In genomic region chr2:66775730-66776422, GRCh38 we compare ENCODE assay signal across 26 cellular contexts.
"Had no signal": no experiment of that assay in that cellular context is flagged by ENCODE, and none has a peak within 500 bp of the region (broad histone marks: within the 10 kb centered on the region; RNA-seq: fewer than 3 reads in every experiment).

No MANE protein-coding gene starts in this region.

- H3K4me1 ChIP-seq: ascending aorta had no signal

- H3K4me1 Mint-ChIP-seq: activated CD4-positive, alpha-beta T cell treated with anti-CD3 and anti-CD28 coated beads, Interleukin-2, amount 10 ng/mL, durations not matched to agents 7 days and 5 days; activated naive CD8-positive, alpha-beta T cell treated with anti-CD3 and anti-CD28 coated beads, Interleukin-2, amount 10 ng/mL, durations not matched to agents 7 days and 5 days; activated T-helper 17 cell treated with anti-CD3 and anti-CD28 coated beads, Interleukin-2, amount 50 U/mL, for 72 hours; T-helper 17 cell had no signal

- H3K4me3 Mint-ChIP-seq: activated CD4-positive, alpha-beta memory T cell treated with anti-CD3 and anti-CD28 coated beads for 36 hours; activated CD4-positive, alpha-beta T cell treated with anti-CD3 and anti-CD28 coated beads, Interleukin-2, amount 10 ng/mL, durations not matched to agents 7 days and 5 days; activated naive CD8-positive, alpha-beta T cell treated with anti-CD3 and anti-CD28 coated beads, Interleukin-2, amount 10 ng/mL, durations not matched to agents 7 days and 5 days; activated T-helper 17 cell treated with anti-CD3 and anti-CD28 coated beads, Interleukin-2, amount 50 U/mL, for 72 hours; brain; T-helper 17 cell had no signal

- H3K27me3 ChIP-seq: ascending aorta, MG63 had no signal

- H3K4me3 ChIP-seq: ascending aorta, MG63 had no signal

- H3K27ac Mint-ChIP-seq: activated CD4-positive, alpha-beta memory T cell treated with anti-CD3 and anti-CD28 coated beads for 36 hours; activated CD4-positive, alpha-beta T cell treated with anti-CD3 and anti-CD28 coated beads, Interleukin-2, amount 10 ng/mL, durations not matched to agents 7 days and 5 days; activated naive CD8-positive, alpha-beta T cell treated with anti-CD3 and anti-CD28 coated beads, Interleukin-2, amount 10 ng/mL, durations not matched to agents 7 days and 5 days; activated T-helper 17 cell treated with anti-CD3 and anti-CD28 coated beads, Interleukin-2, amount 50 U/mL, for 72 hours; brain; T-helper 17 cell had no signal

- H3K9me3 ChIP-seq: ascending aorta, MG63 had no signal

- H3K36me3 ChIP-seq: ascending aorta, MG63 had no signal

- DNase-seq: activated CD4-positive, alpha-beta memory T cell treated with anti-CD3 and anti-CD28 coated beads for 36 hours; activated CD4-positive, alpha-beta T cell treated with anti-CD3 and anti-CD28 coated beads, Interleukin-2, amount 10 ng/mL, durations not matched to agents 7 days and 5 days; activated CD4-positive, CD25-positive, alpha-beta regulatory T cell; activated CD8-positive, alpha-beta memory T cell treated with anti-CD3 and anti-CD28 coated beads for 24 hours; activated gamma-delta T cell; activated naive CD4-positive, alpha-beta T cell treated with anti-CD3 and anti-CD28 coated beads, Interleukin-2, amount 50 U/mL, for 16 hours; activated naive CD8-positive, alpha-beta T cell treated with anti-CD3 and anti-CD28 coated beads, Interleukin-2, amount 10 ng/mL, durations not matched to agents 7 days and 5 days; activated T-cell treated with anti-CD3 and anti-CD28 coated beads, Interleukin-2, amount 50 U/mL, for 48 hours; amniotic stem cell; MG63; MV-4-11; NCI-H1092 treated with DMSO at 0.1 percent for 48 hours; NCI-H1417 treated with DMSO at 0.1 percent for 48 hours; NCI-H1694; NCI-H2029; NCI-H345; NCI-H510A; NCI-H526 treated with DMSO at 0.1 percent for 48 hours; NCI-H82; PC-3; SIG-M5; T-helper 17 cell; T-helper 9 cell had no signal

- H3K9me3 Mint-ChIP-seq: activated CD4-positive, alpha-beta memory T cell treated with anti-CD3 and anti-CD28 coated beads for 36 hours; activated CD4-positive, alpha-beta T cell treated with anti-CD3 and anti-CD28 coated beads, Interleukin-2, amount 10 ng/mL, durations not matched to agents 7 days and 5 days; activated naive CD8-positive, alpha-beta T cell treated with anti-CD3 and anti-CD28 coated beads, Interleukin-2, amount 10 ng/mL, durations not matched to agents 7 days and 5 days had no signal

- H3K36me3 Mint-ChIP-seq: activated CD4-positive, alpha-beta memory T cell treated with anti-CD3 and anti-CD28 coated beads for 36 hours; activated naive CD8-positive, alpha-beta T cell treated with anti-CD3 and anti-CD28 coated beads, Interleukin-2, amount 10 ng/mL, durations not matched to agents 7 days and 5 days; brain had no signal

- H3K27me3 Mint-ChIP-seq: activated CD4-positive, alpha-beta memory T cell treated with anti-CD3 and anti-CD28 coated beads for 36 hours; activated CD4-positive, alpha-beta T cell treated with anti-CD3 and anti-CD28 coated beads, Interleukin-2, amount 10 ng/mL, durations not matched to agents 7 days and 5 days; activated naive CD8-positive, alpha-beta T cell treated with anti-CD3 and anti-CD28 coated beads, Interleukin-2, amount 10 ng/mL, durations not matched to agents 7 days and 5 days; activated T-helper 17 cell treated with anti-CD3 and anti-CD28 coated beads, Interleukin-2, amount 50 U/mL, for 72 hours; brain; T-helper 17 cell had no signal
